Comparison of ENCODE assay signal across 8 cellular contexts in genomic region chr15:68383161-68384074, GRCh38. TPM values are rescaled to one million over a fixed set of nuclear protein-coding genes. Genes with fewer than 3 reads are reported as not detected.
DNase-seq lines count a peak whose midpoint lies in the region; ATAC-seq and TF ChIP-seq lines count a peak whose summit lies in the region.

No MANE protein-coding gene starts in this region.

- TF ChIP-seq POLR2A in stomach (IDR thresholded peaks at IDR 0.05): no peak

- H3K27ac ChIP-seq in DND-41 (ENCODE audit: low read length) (no peak overlapping the region), left lung (no peak overlapping the region), stomach (peak overlapping the region in 2 of 5 donors; percentile 52 to 53)

- intact Hi-C loops in left lung (cut with DNase I): loop anchor here in 1 of 2 donors (10.0 kb wide), 1 partner anchor 79 kb away; no protein-coding TSS in a partner anchor
- intact Hi-C loops in stomach (cut with DNase I; ENCODE audit: low total_unique reads): loop anchor here (10.0 kb wide), 2 partner anchors 79 to 129 kb away; no protein-coding TSS in a partner anchor

- H3K36me3 ChIP-seq in DND-41 (ENCODE audit: insufficient read depth, low read length): no peaks in the 10 kb centered on the region
- H3K36me3 ChIP-seq in left lung: no peaks in the 10 kb centered on the region
- H3K36me3 ChIP-seq in stomach: no peaks in the 10 kb centered on the region

- H3K79me2 ChIP-seq in DND-41 (ENCODE audit: insufficient read depth, low read length): no peaks in the 10 kb centered on the region

- 84 to 91% (median 87%) methylated on average over 12 of the region's 12 CpGs for WGBS in stomach, 5 donors

- peak; percentile 57; the same call in 2 of the 3 replicates for ATAC-seq in DND-41 (ENCODE audit: insufficient read depth, low read depth)
- ATAC-seq in left lung: peak; percentile 86
- ATAC-seq in HG02759 (IDR thresholded peaks at IDR 0.05; ENCODE audit: unreplicated experiment): no peak

- no peak overlapping the region for H3K4me2 ChIP-seq in DND-41 (ENCODE audit: insufficient read depth, low read length)

- H2AFZ ChIP-seq in DND-41 (ENCODE audit: low read depth, low read length): no peak overlapping the region

- DNase-seq in DND-41: peak; percentile 36
- DNase-seq in HT-29 (ENCODE audit: low spot score): peak; percentile 77
- peak; percentile 5 for DNase-seq in T follicular helper cell (ENCODE audit: low read depth)
- peak; percentile 22 for DNase-seq in cerebellar cortex (ENCODE audit: low spot score)
- DNase-seq in left lung: peak in 1 of 2 donors; percentile 11
- DNase-seq in stomach: peak; percentile 26
- DNase-seq in kidney glomerular epithelial cell (lab: John Stamatoyannopoulos, UW): no peak

- H3K9ac ChIP-seq in DND-41 (ENCODE audit: low read depth, low read length): no peak overlapping the region

- no peak for TF ChIP-seq EP300 in stomach (IDR thresholded peaks at IDR 0.05)

- H3K27me3 ChIP-seq in DND-41 (ENCODE audit: insufficient read depth, low read length, poor library complexity): peaks cover 2% of the 10 kb centered on the region
- H3K27me3 ChIP-seq in left lung: peaks cover 0 to 19% of the 10 kb centered on the region in 2 donors
- H3K27me3 ChIP-seq in stomach: no peaks in the 10 kb centered on the region

- no peak overlapping the region for H3K4me3 ChIP-seq in DND-41 (ENCODE audit: low read depth in 1 of 2, low read length in 2 of 2)
- H3K4me3 ChIP-seq in left lung: no peak overlapping the region
- H3K4me3 ChIP-seq in stomach: no peak overlapping the region

- TF ChIP-seq CTCF in DND-41 (IDR thresholded peaks at IDR 0.05; ENCODE audit: borderline replicate concordance, extremely low read depth, low read length, poor library complexity, severe bottlenecking): peak; percentile 71
- peak; percentile 70 to 78 for TF ChIP-seq CTCF in left lung (IDR thresholded peaks at IDR 0.05)
- peak in 5 of 7 experiments; percentile 19 to 63 (median 51) for TF ChIP-seq CTCF in stomach (IDR thresholded peaks at IDR 0.05)

- H3K4me1 ChIP-seq in DND-41 (ENCODE audit: insufficient read depth, low read length) (peaks cover 3% of the 10 kb centered on the region; the same call in 1 of the 2 replicates), left lung (peaks cover 0 to 9% of the 10 kb centered on the region in 2 donors), stomach (peaks cover 0 to 7% (median 0%) of the 10 kb centered on the region in 4 donors)

- no peaks in the 10 kb centered on the region for H4K20me1 ChIP-seq in DND-41 (ENCODE audit: insufficient read depth, low read length)

- no peaks in the 10 kb centered on the region for H3K9me3 ChIP-seq in DND-41 (ENCODE audit: insufficient read depth, low read length, severe bottlenecking)
- no peaks in the 10 kb centered on the region for H3K9me3 ChIP-seq in left lung
- no peaks in the 10 kb centered on the region for H3K9me3 ChIP-seq in stomach

RNA-seq across cellular contexts. Expression of gene ITGA11, which starts 48.5 kb away (rescaled TPM):
- not detected in 2 replicates for total RNA-seq in HT-29 (2014; rRNA removed; shearing (Covaris generic))
- 1 to 10 TPM; 2.1 to 7.3 TPM for total RNA-seq in left lung
- 10 to 100 TPM in 1 of 5 donors, 1 to 10 TPM in 3, under 1 TPM in 1; 0.58 to 12.1 (median 4.3) TPM for total RNA-seq in stomach
- under 1 TPM; 0.08 to 1.00 (median 0.92) TPM for polyA plus RNA-seq in stomach
